9 cellular contexts compared by ENCODE assay signal in the genomic region with DNA sequence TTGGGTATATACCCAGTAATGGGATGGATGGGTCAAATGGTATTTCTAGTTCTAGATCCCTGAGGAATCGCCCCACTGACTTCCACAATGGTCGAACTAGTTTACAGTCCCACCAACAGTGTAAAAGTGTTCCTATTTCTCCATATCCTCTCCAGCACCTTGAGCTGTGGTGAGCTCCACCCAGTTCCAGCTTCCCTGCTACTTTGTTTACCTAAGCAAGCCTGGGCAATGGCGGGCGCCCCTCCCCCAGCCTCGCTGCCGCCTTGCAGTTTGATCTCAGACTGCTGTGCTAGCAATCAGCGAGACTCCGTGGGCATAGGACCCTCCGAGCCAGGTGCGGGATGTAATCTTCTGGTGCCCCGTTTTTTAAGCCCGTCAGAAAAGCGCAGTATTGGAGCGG. TPM values are rescaled to one million over a fixed set of nuclear protein-coding genes. Genes with fewer than 3 reads are reported as not detected.
A peak's percentile ranks its signal among the peaks of the same experiment; 100 is the strongest.
DNase-seq lines count a peak whose midpoint lies in the region; ATAC-seq and TF ChIP-seq lines count a peak whose summit lies in the region.
"Not testable (repeated sequence)": the region's sequence is repeated elsewhere in the genome, so short reads cannot be mapped to it uniquely, and the experiment has no call there.
"Had no signal": no experiment of that assay in that cellular context is flagged by ENCODE, and none has a peak within 500 bp of the region (broad histone marks: within the 10 kb centered on the region; RNA-seq: fewer than 3 reads in every experiment).

No MANE protein-coding gene starts in this region.

- CTCF ChIA-PET in MCF 10A (lab: Yijun Ruan, JAX): not testable (repeated sequence)

- H3K27me3 ChIP-seq in RWPE2 (ENCODE audit: insufficient read depth, poor library complexity, severe bottlenecking); testis: not testable (repeated sequence)

- not testable (repeated sequence) for TF ChIP-seq CTCF in RWPE2 (IDR thresholded peaks at IDR 0.05; ENCODE audit: poor library complexity, severe bottlenecking); MCF 10A (IDR thresholded peaks at IDR 0.05; ENCODE audit: unreplicated experiment); fibroblast of villous mesenchyme (IDR thresholded peaks at IDR 0.05; ENCODE audit: insufficient read depth, low read depth, low read length); mucosa of descending colon (IDR thresholded peaks at IDR 0.05); testis (IDR thresholded peaks at IDR 0.05)

- TF ChIP-seq POLR2A in testis (IDR thresholded peaks at IDR 0.05): not testable (repeated sequence)

- not testable (repeated sequence) for H3K27me3 Mint-ChIP-seq in MCF 10A (ENCODE audit: insufficient read depth, unreplicated experiment)

- peaks cover 21% of the 10 kb centered on the region for H3K4me1 Mint-ChIP-seq in MCF 10A (ENCODE audit: insufficient read depth, unreplicated experiment)

- not testable (repeated sequence) for H3K9me3 Mint-ChIP-seq in MCF 10A (ENCODE audit: unreplicated experiment)

- not testable (repeated sequence) for H3K36me3 Mint-ChIP-seq in MCF 10A (ENCODE audit: insufficient read depth, unreplicated experiment)

- POLR2A ChIA-PET in MCF 10A (lab: Yijun Ruan, JAX): interaction anchor here (0.6 to 1.1 kb wide), 2 partner anchors 14 to 360 kb away, joined by 3 read pairs; no protein-coding TSS in a partner anchor

- H3K36me3 ChIP-seq in ES-I3 (ENCODE audit: insufficient read depth, low read length); RWPE2 (ENCODE audit: low read depth); mucosa of descending colon (ENCODE audit: low read depth); testis (ENCODE audit: low read depth, missing control alignments): not testable (repeated sequence)

- intact Hi-C loops in MCF 10A (cut with micrococcal nuclease); mucosa of descending colon (cut with DNase I, micrococcal nuclease); testis (cut with DNase I; ENCODE audit: low total_unique reads): not testable (repeated sequence)

- peak overlapping the region; percentile 38; the same call in 1 of the 2 replicates for H3K9ac ChIP-seq in ES-I3 (ENCODE audit: low read depth, low read length)

- not testable (repeated sequence) for H3K9me3 ChIP-seq in ES-I3 (ENCODE audit: control insufficient read depth, insufficient read depth, low read length); RWPE2 (ENCODE audit: severe bottlenecking); mucosa of descending colon; testis

- H3K4me3 Mint-ChIP-seq in MCF 10A (ENCODE audit: unreplicated experiment): not testable (repeated sequence)

- H3K4me1 ChIP-seq in ES-I3 (ENCODE audit: insufficient read depth, low read length); mucosa of descending colon (ENCODE audit: low read depth): not testable (repeated sequence)
- peaks cover 16% of the 10 kb centered on the region for H3K4me1 ChIP-seq in RWPE2 (ENCODE audit: insufficient read depth, poor library complexity, severe bottlenecking)
- peaks cover 30% of the 10 kb centered on the region for H3K4me1 ChIP-seq in testis

- DNase-seq in LoVo (ENCODE audit: low spot score) (peak; percentile 41), MCF 10A (ENCODE audit: unreplicated experiment) (peak; percentile 77), mucosa of descending colon (peak in 2 of 3 donors; percentile 42 to 49)
- DNase-seq in RWPE2 (ENCODE audit: low spot score); fibroblast of villous mesenchyme (ENCODE audit: low read depth); testis: not testable (repeated sequence)

- not testable (repeated sequence) for BruUV-seq in MCF 10A (replicated peaks; lab: Mats Ljungman, UMichigan)

- not testable (repeated sequence) for H3K27ac ChIP-seq in RWPE2 (ENCODE audit: poor library complexity, severe bottlenecking); testis

- H3K4me3 ChIP-seq in RWPE2 (ENCODE audit: severe bottlenecking); mucosa of descending colon: not testable (repeated sequence)
- H3K4me3 ChIP-seq in fibroblast of villous mesenchyme (ENCODE audit: low read depth, low read length): peak overlapping the region; percentile 29
- H3K4me3 ChIP-seq in testis: peak overlapping the region; percentile 9 to 34

- ATAC-seq in RWPE2 (ENCODE audit: low read depth): peak; percentile 46; the same call in 2 of the 3 replicates
- peak; percentile 45 for ATAC-seq in mucosa of descending colon

- not testable (repeated sequence) for H3K27ac Mint-ChIP-seq in MCF 10A (ENCODE audit: low read depth, unreplicated experiment)

- 68% methylated on average over 13 of the region's 14 CpGs; no CpG with 5 or more reads in 1 of the 2 donors for WGBS in testis, 2 donors

RNA-seq across cellular contexts. Expression of a gene that starts 28.4 kb away (rescaled TPM):
- 84.0 and 119 TPM in 2 replicates for total RNA-seq in MCF 10A (2022)
- total RNA-seq in fibroblast of villous mesenchyme: 11.9 and 13.8 TPM in 2 replicates
- 10 to 100 TPM; 65.5 to 96.9 (median 93.8) TPM for total RNA-seq in mucosa of descending colon
- total RNA-seq in testis: 100 to 1,000 TPM in 1 of 2 donors, 10 to 100 TPM in 1; 84.3 to 105 TPM
- 97.0 TPM for polyA plus RNA-seq in testis (ENCODE audit: insufficient read depth, low read depth, low replicate concordance)

RNA-seq across cellular contexts. Expression of a gene that starts 28.7 kb away (rescaled TPM):
- total RNA-seq in MCF 10A (2022) (22.7 and 28.1 TPM in 2 replicates), fibroblast of villous mesenchyme (11.9 and 14.7 TPM in 2 replicates), mucosa of descending colon (10 to 100 TPM; 18.8 to 32.5 (median 21.2) TPM), testis (100 to 1,000 TPM; 122 to 129 TPM)
- polyA plus RNA-seq in testis (ENCODE audit: insufficient read depth, low read depth, low replicate concordance): 73.1 TPM

RNA-seq across cellular contexts. Expression of a gene that starts 35.8 kb away (rescaled TPM):
- 105 and 107 TPM in 2 replicates for total RNA-seq in MCF 10A (2022)
- 40.6 and 53.1 TPM in 2 replicates for total RNA-seq in fibroblast of villous mesenchyme
- 10 to 100 TPM; 27.9 to 38.0 (median 31.8) TPM for total RNA-seq in mucosa of descending colon
- 10 to 100 TPM; 43.1 to 51.3 TPM for total RNA-seq in testis
- polyA plus RNA-seq in testis (ENCODE audit: insufficient read depth, low read depth, low replicate concordance): 49.0 TPM

RNA-seq across cellular contexts. Expression of a gene that starts 39.9 kb away (rescaled TPM):
- total RNA-seq in MCF 10A (2022) (0.79 and 2.2 TPM in 2 replicates), fibroblast of villous mesenchyme (0.97 and 2.2 TPM in 2 replicates), mucosa of descending colon (10 to 100 TPM; 35.8 to 92.8 (median 90.9) TPM), testis (10 to 100 TPM; 23.7 to 41.1 TPM)
- 40.5 TPM for polyA plus RNA-seq in testis (ENCODE audit: insufficient read depth, low read depth, low replicate concordance)

RNA-seq across cellular contexts. Expression of a gene that starts 45.6 kb away (rescaled TPM):
- total RNA-seq in MCF 10A (2022) (25.3 and 35.3 TPM in 2 replicates), fibroblast of villous mesenchyme (0.32 and 0.86 TPM in 2 replicates), mucosa of descending colon (10 to 100 TPM; 18.5 to 51.9 (median 23.1) TPM), testis (10 to 100 TPM; 11.7 to 14.0 TPM)
- 47.3 TPM for polyA plus RNA-seq in testis (ENCODE audit: insufficient read depth, low read depth, low replicate concordance)
- total RNA-seq: Daoy, RPMI7951 had no signal
